Comparison of ENCODE assay signal across 22 cellular contexts in the genomic region with DNA sequence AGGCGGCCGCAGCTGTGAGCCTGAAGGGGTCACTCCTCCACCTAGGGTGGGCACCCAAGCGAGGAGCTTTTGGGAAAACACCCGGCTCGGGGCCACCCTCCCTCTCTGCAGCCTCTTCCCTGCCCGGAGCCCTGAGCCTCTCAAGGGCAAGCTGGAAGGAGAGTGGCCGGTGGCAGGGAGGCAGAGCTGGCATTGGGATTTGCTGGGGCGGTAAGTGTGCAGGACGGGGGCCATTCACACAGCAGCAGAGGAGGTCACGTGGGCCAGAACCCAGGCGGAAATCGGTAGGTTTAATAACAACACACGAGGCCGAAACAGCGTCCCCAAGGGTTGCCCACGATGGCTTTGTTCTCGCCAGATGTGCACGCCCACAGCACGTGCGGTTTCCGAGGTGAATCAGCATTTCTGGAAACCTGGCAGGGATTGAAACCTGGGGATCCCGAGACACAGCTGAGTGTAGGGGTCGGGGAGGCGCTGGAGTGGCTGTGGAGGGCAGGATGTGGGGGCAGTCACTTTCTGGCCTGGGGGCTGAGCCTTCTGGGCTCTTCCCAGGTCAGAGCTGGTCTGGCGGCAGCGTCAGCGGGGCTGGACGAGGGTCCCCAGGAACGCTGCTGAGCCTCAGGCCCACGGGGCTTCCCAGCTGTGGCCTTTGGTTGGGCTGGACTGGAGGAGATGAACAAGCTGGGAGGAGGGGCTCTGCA. TPM values are rescaled to one million over a fixed set of nuclear protein-coding genes. Genes with fewer than 3 reads are reported as not detected.
DNase-seq lines count a peak whose midpoint lies in the region; ATAC-seq and TF ChIP-seq lines count a peak whose summit lies in the region.
"Had no signal": no experiment of that assay in that cellular context is flagged by ENCODE, and none has a peak within 500 bp of the region (broad histone marks: within the 10 kb centered on the region; RNA-seq: fewer than 3 reads in every experiment).

No MANE protein-coding gene starts in this region.

- H3K27ac ChIP-seq in upper lobe of right lung: no peak overlapping the region
- no peak overlapping the region for H3K27ac ChIP-seq in adrenal gland
- H3K27ac ChIP-seq: 22Rv1 had no signal

- H3K27ac Mint-ChIP-seq in WTC11: no peak overlapping the region
- H3K27ac Mint-ChIP-seq: activated B cell treated with CpG ODN at 0.5 μM for 24 hours; activated CD8-positive, alpha-beta memory T cell treated with anti-CD3 and anti-CD28 coated beads, Interleukin-2, amount 10 ng/mL, durations not matched to agents 7 days and 5 days; dendritic cell treated with granulocyte-macrophage colony-stimulating factor and Interleukin-4, amounts not matched to agents 40 ng/mL and 50 ng/mL, for 4 days had no signal

- H3K36me3 Mint-ChIP-seq in WTC11: no peaks in the 10 kb centered on the region
- H3K36me3 Mint-ChIP-seq: activated CD8-positive, alpha-beta memory T cell treated with anti-CD3 and anti-CD28 coated beads, Interleukin-2, amount 10 ng/mL, durations not matched to agents 7 days and 5 days had no signal

- H3K36me3 ChIP-seq in upper lobe of right lung: no peaks in the 10 kb centered on the region
- no peaks in the 10 kb centered on the region for H3K36me3 ChIP-seq in adrenal gland (replicated peaks in 1 of 2)
- H3K36me3 ChIP-seq: HAP-1 had no signal

- no peak overlapping the region for H3K4me3 ChIP-seq in upper lobe of right lung
- no peak overlapping the region for H3K4me3 ChIP-seq in adrenal gland
- H3K4me3 ChIP-seq: HAP-1 had no signal

- DNase-seq in DMS153 (lab: John Stamatoyannopoulos, UW): peak; percentile 53
- DNase-seq in DMS153 treated with DMSO at 0.1 percent for 48 hours (lab: John Stamatoyannopoulos, UW; ENCODE audit: unreplicated experiment): no peak
- DNase-seq in stimulated activated CD4-positive, alpha-beta T cell treated with anti-CD3 and anti-CD28 coated beads, Interleukin-15, amount 100 ng/mL, for 24 hours: peak; percentile 61
- DNase-seq in stimulated activated CD4-positive, alpha-beta T cell treated with anti-CD3 and anti-CD28 coated beads, Interleukin-4, amount 100 ng/mL, for 24 hours: no peak
- DNase-seq in WTC11 (ENCODE audit: low spot score): peak; percentile 12
- peak; percentile 54 for DNase-seq in upper lobe of right lung
- DNase-seq in adrenal gland: no peak
- DNase-seq: activated B cell treated with CpG ODN at 0.5 μM for 24 hours; activated CD8-positive, alpha-beta memory T cell treated with anti-CD3 and anti-CD28 coated beads, Interleukin-2, amount 10 ng/mL, durations not matched to agents 7 days and 5 days; amniotic stem cell; DMS79; hypothalamus; NCI-H1436; NCI-H2171; NCI-H526 treated with DMSO at 0.1 percent for 48 hours; nucleus accumbens; stimulated activated CD4-positive, alpha-beta T cell treated with anti-CD3 and anti-CD28 coated beads, Interleukin-12 subunit alpha, Interleukin-12 subunit beta, amount 100 ng/mL, for 4 hours; stimulated activated CD8-positive, alpha-beta memory T cell treated with anti-CD3 and anti-CD28 coated beads, Interleukin-4, amount 100 ng/mL, for 48 hours had no signal

- H3K27me3 Mint-ChIP-seq in WTC11 (ENCODE audit: low read depth): peaks cover 20% of the 10 kb centered on the region

- TF ChIP-seq POLR2A in adrenal gland (IDR thresholded peaks at IDR 0.05): no peak

- POLR2A ChIA-PET in WTC11 (lab: Charles Lee): no interaction called here

- H3K4me3 Mint-ChIP-seq in WTC11: no peak overlapping the region
- H3K4me3 Mint-ChIP-seq: activated B cell treated with CpG ODN at 0.5 μM for 24 hours; activated CD8-positive, alpha-beta memory T cell treated with anti-CD3 and anti-CD28 coated beads, Interleukin-2, amount 10 ng/mL, durations not matched to agents 7 days and 5 days; dendritic cell treated with granulocyte-macrophage colony-stimulating factor and Interleukin-4, amounts not matched to agents 40 ng/mL and 50 ng/mL, for 4 days had no signal

- peaks cover 32% of the 10 kb centered on the region for H3K27me3 ChIP-seq in upper lobe of right lung
- peaks cover 14% of the 10 kb centered on the region for H3K27me3 ChIP-seq in adrenal gland

- peaks cover 7% of the 10 kb centered on the region for H3K4me1 ChIP-seq in upper lobe of right lung
- H3K4me1 ChIP-seq in adrenal gland (replicated peaks in 1 of 2): peaks cover 0 to 1% of the 10 kb centered on the region in 2 donors
- H3K4me1 ChIP-seq: HAP-1 had no signal

- H3K9me3 ChIP-seq in upper lobe of right lung: no peaks in the 10 kb centered on the region
- no peaks in the 10 kb centered on the region for H3K9me3 ChIP-seq in adrenal gland (replicated peaks in 1 of 3)
- H3K9me3 ChIP-seq: HAP-1 had no signal

- intact Hi-C loops in upper lobe of right lung (cut with DNase I) (no loop called here), adrenal gland (cut with DNase I) (no loop called here)

- no peaks in the 10 kb centered on the region for H3K4me1 Mint-ChIP-seq in WTC11

- peaks cover 15% of the 10 kb centered on the region for H3K9me3 Mint-ChIP-seq in WTC11
- H3K9me3 Mint-ChIP-seq: activated B cell treated with CpG ODN at 0.5 μM for 24 hours had no signal

- 60 to 69% (median 65%) methylated on average over 22 to 30 of the region's 30 CpGs for WGBS in adrenal gland, 4 donors

- no peak for TF ChIP-seq CTCF in WTC11 (IDR thresholded peaks at IDR 0.05)
- no peak for TF ChIP-seq CTCF in upper lobe of right lung (IDR thresholded peaks at IDR 0.05)
- TF ChIP-seq CTCF in adrenal gland (IDR thresholded peaks at IDR 0.05): no peak

- no peak for ATAC-seq in WTC11
- no peak for ATAC-seq in upper lobe of right lung
- no peak for ATAC-seq in HG03039 (IDR thresholded peaks at IDR 0.05; ENCODE audit: unreplicated experiment)
- ATAC-seq: activated CD8-positive, alpha-beta memory T cell treated with anti-CD3 and anti-CD28 coated beads, Interleukin-2, amount 10 ng/mL, durations not matched to agents 7 days and 5 days had no signal

- CTCF ChIA-PET in WTC11 (lab: Charles Lee): interaction anchor here (1.4 to 1.8 kb wide), 3 partner anchors 14 to 246 kb away, joined by 3 to 7 read pairs (median 5); no protein-coding TSS in a partner anchor

TF ChIP-seq in WTC11, 78 proteins besides CTCF, POLR2A, EP300 and RAD21 (continues in another document):
- TF ChIP-seq ZNF121 (CRISPR knock-in tag; IDR thresholded peaks at IDR 0.05) (no peak), NFYB (CRISPR knock-in tag; conservative IDR thresholded peaks at IDR 0.05; ENCODE audit: low read depth) (no peak), ELF4 (CRISPR knock-in tag; IDR thresholded peaks at IDR 0.05; ENCODE audit: low read depth) (no peak), ZBTB21 (CRISPR knock-in tag; IDR thresholded peaks at IDR 0.05; ENCODE audit: borderline replicate concordance) (no peak), IRF1 (CRISPR knock-in tag; IDR thresholded peaks at IDR 0.05) (no peak), ZNF263 (CRISPR knock-in tag; IDR thresholded peaks at IDR 0.05; ENCODE audit: low read depth) (no peak), ZNF232 (CRISPR knock-in tag; IDR thresholded peaks at IDR 0.05) (no peak), NR2C2 (CRISPR knock-in tag; IDR thresholded peaks at IDR 0.05) (no peak), NFE2L1 (CRISPR knock-in tag; IDR thresholded peaks at IDR 0.05) (no peak), ZNF219 (CRISPR knock-in tag; IDR thresholded peaks at IDR 0.05; ENCODE audit: borderline replicate concordance) (no peak), EMX1 (CRISPR knock-in tag; IDR thresholded peaks at IDR 0.05) (no peak)
- TF ChIP-seq, protein P1, sequence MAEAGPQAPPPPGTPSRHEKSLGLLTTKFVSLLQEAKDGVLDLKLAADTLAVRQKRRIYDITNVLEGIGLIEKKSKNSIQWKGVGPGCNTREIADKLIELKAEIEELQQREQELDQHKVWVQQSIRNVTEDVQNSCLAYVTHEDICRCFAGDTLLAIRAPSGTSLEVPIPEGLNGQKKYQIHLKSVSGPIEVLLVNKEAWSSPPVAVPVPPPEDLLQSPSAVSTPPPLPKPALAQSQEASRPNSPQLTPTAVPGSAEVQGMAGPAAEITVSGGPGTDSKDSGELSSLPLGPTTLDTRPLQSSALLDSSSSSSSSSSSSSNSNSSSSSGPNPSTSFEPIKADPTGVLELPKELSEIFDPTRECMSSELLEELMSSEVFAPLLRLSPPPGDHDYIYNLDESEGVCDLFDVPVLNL (CRISPR knock-in tag; IDR thresholded peaks at IDR 0.05; ENCODE audit: borderline replicate concordance, low read depth): no peak
- TF ChIP-seq, protein P2, sequence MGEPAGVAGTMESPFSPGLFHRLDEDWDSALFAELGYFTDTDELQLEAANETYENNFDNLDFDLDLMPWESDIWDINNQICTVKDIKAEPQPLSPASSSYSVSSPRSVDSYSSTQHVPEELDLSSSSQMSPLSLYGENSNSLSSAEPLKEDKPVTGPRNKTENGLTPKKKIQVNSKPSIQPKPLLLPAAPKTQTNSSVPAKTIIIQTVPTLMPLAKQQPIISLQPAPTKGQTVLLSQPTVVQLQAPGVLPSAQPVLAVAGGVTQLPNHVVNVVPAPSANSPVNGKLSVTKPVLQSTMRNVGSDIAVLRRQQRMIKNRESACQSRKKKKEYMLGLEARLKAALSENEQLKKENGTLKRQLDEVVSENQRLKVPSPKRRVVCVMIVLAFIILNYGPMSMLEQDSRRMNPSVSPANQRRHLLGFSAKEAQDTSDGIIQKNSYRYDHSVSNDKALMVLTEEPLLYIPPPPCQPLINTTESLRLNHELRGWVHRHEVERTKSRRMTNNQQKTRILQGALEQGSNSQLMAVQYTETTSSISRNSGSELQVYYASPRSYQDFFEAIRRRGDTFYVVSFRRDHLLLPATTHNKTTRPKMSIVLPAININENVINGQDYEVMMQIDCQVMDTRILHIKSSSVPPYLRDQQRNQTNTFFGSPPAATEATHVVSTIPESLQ (CRISPR knock-in tag; IDR thresholded peaks at IDR 0.05): no peak

RNA-seq across cellular contexts. Expression of gene NOC4L, which starts 23.5 kb away (rescaled TPM):
- 38.0 to 41.4 TPM (median 39.6 TPM) in 3 replicates for total RNA-seq in WTC11 (2021)
- 16.5 TPM for total RNA-seq in upper lobe of right lung
- total RNA-seq in adrenal gland: 10 to 100 TPM in 7 of 8 donors, 1 to 10 TPM in 1; 9.2 to 30.9 (median 17.5) TPM
- polyA plus RNA-seq in adrenal gland: 10 to 100 TPM in 2 of 3 donors, 1 to 10 TPM in 1; 4.7 to 51.5 (median 47.7) TPM

RNA-seq across cellular contexts. Expression of gene DDX51, which starts 23.6 kb away (rescaled TPM):
- 32.7 to 34.2 TPM (median 33.3 TPM) in 3 replicates for total RNA-seq in WTC11 (2021)
- total RNA-seq in upper lobe of right lung: 16.2 TPM
- 10 to 100 TPM; 10.2 to 22.5 (median 14.3) TPM for total RNA-seq in adrenal gland
- 10 to 100 TPM in 2 of 3 donors, 1 to 10 TPM in 1; 7.5 to 64.4 (median 29.9) TPM for polyA plus RNA-seq in adrenal gland

Comparison
In these comparisons a context has a peak if more than half of its experiments do, and no peak if none do; other contexts are left out.
1. DNase-seq: peak in DMS153 (single experiment), stimulated activated CD4-positive, alpha-beta T cell treated with anti-CD3 and anti-CD28 coated beads, Interleukin-15, amount 100 ng/mL, for 24 hours (single experiment), WTC11 (single experiment) and upper lobe of right lung (single experiment); none in DMS153 treated with DMSO at 0.1 percent for 48 hours (single experiment), stimulated activated CD4-positive, alpha-beta T cell treated with anti-CD3 and anti-CD28 coated beads, Interleukin-4, amount 100 ng/mL, for 24 hours (single experiment) and adrenal gland (0 of 7).